In genomic region chr1:109427171-109427467, GRCh38 we compare ENCODE assay signal across 8 cellular contexts. TPM values are rescaled to one million over a fixed set of nuclear protein-coding genes. Genes with fewer than 3 reads are reported as not detected.
DNase-seq lines count a peak whose midpoint lies in the region; ATAC-seq, FAIRE-seq and TF ChIP-seq lines count a peak whose summit lies in the region.

No MANE protein-coding gene starts in this region.

- 14 to 25% methylated on average over 1 to 2 of the region's 7 CpGs for WGBS in mesodermal cell (ENCODE audit: insufficient coverage in 2 of 2), 2 experiments
- 0 to 3% methylated on average over 7 of the region's 7 CpGs for WGBS in aorta, 2 donors

- H3K27ac ChIP-seq in mesodermal cell (ENCODE audit: low read depth, low read length, severe bottlenecking), result peak overlapping the region; percentile 91
- no peak overlapping the region for H3K27ac ChIP-seq in aorta (ENCODE audit: low read depth in 1 of 2, low read length in 2 of 2)

- H3K4me3 Mint-ChIP-seq in stimulated activated naive CD8-positive, alpha-beta T cell treated with anti-CD3 and anti-CD28 coated beads, Interleukin-15, Interleukin-2, amounts not matched to agents 100 ng/mL and 50 ng/mL, for 24 hours, result peak overlapping the region; percentile 95
- H3K4me3 Mint-ChIP-seq in MCF 10A (ENCODE audit: unreplicated experiment), result peak overlapping the region; percentile 95

- no peaks in the 10 kb centered on the region for H3K27me3 ChIP-seq in aorta (ENCODE audit: control insufficient read depth in 1 of 2, insufficient read depth in 2 of 2, low read length in 1 of 2)

- H3K27me3 Mint-ChIP-seq in stimulated activated naive CD8-positive, alpha-beta T cell treated with anti-CD3 and anti-CD28 coated beads, Interleukin-15, Interleukin-2, amounts not matched to agents 100 ng/mL and 50 ng/mL, for 24 hours, result no peaks in the 10 kb centered on the region
- no peaks in the 10 kb centered on the region for H3K27me3 Mint-ChIP-seq in MCF 10A (ENCODE audit: insufficient read depth, unreplicated experiment)

- no TSS peak for BruUV-seq in MCF 10A (replicated peaks; lab: Mats Ljungman, UMichigan)

- H3K4me1 Mint-ChIP-seq in stimulated activated naive CD8-positive, alpha-beta T cell treated with anti-CD3 and anti-CD28 coated beads, Interleukin-15, Interleukin-2, amounts not matched to agents 100 ng/mL and 50 ng/mL, for 24 hours (ENCODE audit: low read depth), result peaks cover 40% of the 10 kb centered on the region
- H3K4me1 Mint-ChIP-seq in MCF 10A (ENCODE audit: insufficient read depth, unreplicated experiment), result peaks cover 21% of the 10 kb centered on the region

- CTCF ChIA-PET in MCF 10A (lab: Yijun Ruan, JAX), result interaction anchor here (4.2 kb wide), 1 partner anchor 105 kb away, joined by 30 read pairs; no protein-coding TSS in a partner anchor

- H3K9me3 Mint-ChIP-seq in stimulated activated naive CD8-positive, alpha-beta T cell treated with anti-CD3 and anti-CD28 coated beads, Interleukin-15, Interleukin-2, amounts not matched to agents 100 ng/mL and 50 ng/mL, for 24 hours, result no peaks in the 10 kb centered on the region
- no peaks in the 10 kb centered on the region for H3K9me3 Mint-ChIP-seq in MCF 10A (ENCODE audit: unreplicated experiment)

- TF ChIP-seq CTCF in MCF 10A (IDR thresholded peaks at IDR 0.05; ENCODE audit: unreplicated experiment), result no peak

- no peak for ATAC-seq in stimulated activated naive CD8-positive, alpha-beta T cell treated with anti-CD3 and anti-CD28 coated beads, Interleukin-15, Interleukin-2, amounts not matched to agents 100 U/mL and 50 U/mL, for 24 hours
- ATAC-seq in aorta (ENCODE audit: low FRiP score) (no peak), HG02970 (IDR thresholded peaks at IDR 0.05; ENCODE audit: low FRiP score, unreplicated experiment) (no peak)

- H3K9me3 ChIP-seq in mesodermal cell (ENCODE audit: control insufficient read depth, low read length) (no peaks in the 10 kb centered on the region), aorta (ENCODE audit: control insufficient read depth, low read length) (no peaks in the 10 kb centered on the region)

- intact Hi-C loops in MCF 10A (cut with micrococcal nuclease), result loop anchor here (5.0 to 10.0 kb wide), 2 partner anchors 65 to 222 kb away; partner anchors contain the start of gene CYB561D1
- intact Hi-C loops in aorta (cut with DNase I), result loop anchor here (5.0 to 10.0 kb wide), 3 partner anchors 55 to 110 kb away; partner anchors contain the start of genes ATXN7L2 (in 2 of the 2) and GPR61 (in 2 of the 2)

- DNase-seq in stimulated activated naive CD8-positive, alpha-beta T cell treated with anti-CD3 and anti-CD28 coated beads, Interleukin-15, Interleukin-2, amounts not matched to agents 100 U/mL and 50 U/mL, for 24 hours, result no peak
- DNase-seq in MCF 10A (ENCODE audit: unreplicated experiment) (no peak), aorta (no peak), frontal cortex (ENCODE audit: low spot score in 2 of 2) (no peak)
- no peak for DNase-seq in stimulated activated CD4-positive, alpha-beta T cell treated with anti-CD3 and anti-CD28 coated beads, Interleukin-2, amount 100 ng/mL, for 24 hours

- POLR2A ChIA-PET in MCF 10A (lab: Yijun Ruan, JAX), result interaction anchor here (0.6 to 3.4 kb wide), 17 partner anchors 10 to 587 kb away, joined by 3 to 17 read pairs (median 5); partner anchors contain the start of genes ATXN7L2, CYB561D1, GNAI3 and PSRC1

- peaks cover 2% of the 10 kb centered on the region for H3K36me3 ChIP-seq in mesodermal cell (ENCODE audit: control insufficient read depth, insufficient read depth, low read length)
- no peaks in the 10 kb centered on the region for H3K36me3 ChIP-seq in aorta (ENCODE audit: control insufficient read depth in 1 of 2, insufficient read depth in 2 of 2, low read length in 1 of 2)

- H3K4me1 ChIP-seq in mesodermal cell (ENCODE audit: control insufficient read depth, insufficient read depth, low read length, poor library complexity, severe bottlenecking) (no peaks in the 10 kb centered on the region), aorta (ENCODE audit: control insufficient read depth in 1 of 2, insufficient read depth in 2 of 2, low read length in 2 of 2) (no peaks in the 10 kb centered on the region)

- H3K4me3 ChIP-seq in mesodermal cell (ENCODE audit: extremely low read depth, insufficient read depth, low read length, poor library complexity, severe bottlenecking) (peak overlapping the region; percentile 91), aorta (ENCODE audit: low read length in 2 of 2) (peak overlapping the region; percentile 34 to 72)

- FAIRE-seq in frontal cortex (lab: Jason Lieb, UNC), result no peak

- H3K36me3 Mint-ChIP-seq in stimulated activated naive CD8-positive, alpha-beta T cell treated with anti-CD3 and anti-CD28 coated beads, Interleukin-15, Interleukin-2, amounts not matched to agents 100 ng/mL and 50 ng/mL, for 24 hours (ENCODE audit: low read depth), result peaks cover 23% of the 10 kb centered on the region
- H3K36me3 Mint-ChIP-seq in MCF 10A (ENCODE audit: insufficient read depth, unreplicated experiment), result peaks cover 14% of the 10 kb centered on the region

- peak overlapping the region; percentile 88 for H3K27ac Mint-ChIP-seq in stimulated activated naive CD8-positive, alpha-beta T cell treated with anti-CD3 and anti-CD28 coated beads, Interleukin-15, Interleukin-2, amounts not matched to agents 100 ng/mL and 50 ng/mL, for 24 hours
- H3K27ac Mint-ChIP-seq in MCF 10A (ENCODE audit: low read depth, unreplicated experiment), result peak overlapping the region; percentile 90

RNA-seq across cellular contexts. Expression of gene PSMA5, which starts 0.9 kb away (rescaled TPM):
- total RNA-seq in MCF 10A (2022) (109 and 113 TPM in 2 replicates), aorta (10 to 100 TPM; 37.4 to 49.9 TPM), frontal cortex (35.1 TPM)
- polyA plus RNA-seq in mesodermal cell (2013, experiment 1 of 2), result 81.3 TPM
- 74.3 TPM for polyA plus RNA-seq in mesodermal cell (2013, experiment 2 of 2)
- 10 to 100 TPM; 39.1 to 57.1 TPM for polyA plus RNA-seq in aorta

RNA-seq across cellular contexts. Expression of gene SORT1, which starts 29.4 kb away (rescaled TPM):
- total RNA-seq in MCF 10A (2022), result 13.3 TPM in 2 replicates
- 18.3 TPM for polyA plus RNA-seq in mesodermal cell (2013, experiment 1 of 2)
- 15.6 TPM for polyA plus RNA-seq in mesodermal cell (2013, experiment 2 of 2)
- 100 to 1,000 TPM; 119 to 310 TPM for total RNA-seq in aorta
- 10 to 100 TPM; 47.3 to 74.6 TPM for polyA plus RNA-seq in aorta
- total RNA-seq in frontal cortex, result 42.8 TPM

RNA-seq across cellular contexts. Expression of gene SYPL2, which starts 39.2 kb away (rescaled TPM):
- total RNA-seq in MCF 10A (2022), result not detected in 2 replicates
- polyA plus RNA-seq in mesodermal cell (2013, experiment 1 of 2), result 0.18 TPM
- 0.20 TPM for polyA plus RNA-seq in mesodermal cell (2013, experiment 2 of 2)
- 1 to 10 TPM; 5.9 to 6.2 TPM for total RNA-seq in aorta
- polyA plus RNA-seq in aorta, result 1 to 10 TPM; 1.4 to 2.8 TPM
- total RNA-seq in frontal cortex, result not detected

RNA-seq across cellular contexts. Expression of gene ATXN7L2, which starts 56.6 kb away (rescaled TPM):
- total RNA-seq in MCF 10A (2022), result 3.8 and 7.3 TPM in 2 replicates
- polyA plus RNA-seq in mesodermal cell (2013, experiment 1 of 2), result 7.4 TPM
- polyA plus RNA-seq in mesodermal cell (2013, experiment 2 of 2), result 4.9 TPM
- total RNA-seq in aorta, result 1 to 10 TPM; 3.8 to 4.2 TPM
- 10 to 100 TPM in 1 of 2 donors, under 1 TPM in 1; 0.63 to 12.5 TPM for polyA plus RNA-seq in aorta
- total RNA-seq in frontal cortex, result 4.9 TPM
